Comparison of ENCODE assay signal across 18 cellular contexts in genomic region chr10:119619215-119619614, GRCh38. TPM values are rescaled to one million over a fixed set of nuclear protein-coding genes. Genes with fewer than 3 reads are reported as not detected.
DNase-seq lines count a peak whose midpoint lies in the region; ATAC-seq, FAIRE-seq and TF ChIP-seq lines count a peak whose summit lies in the region.
"Had no signal": no experiment of that assay in that cellular context is flagged by ENCODE, and none has a peak within 500 bp of the region (broad histone marks: within the 10 kb centered on the region; RNA-seq: fewer than 3 reads in every experiment).

No MANE protein-coding gene starts in this region.

- TF ChIP-seq CTCF in left ventricle myocardium inferior (IDR thresholded peaks at IDR 0.05; ENCODE audit: borderline replicate concordance) (no peak), keratinocyte (optimal IDR thresholded peaks at IDR 0.05 in 1 of 3, IDR thresholded peaks at IDR 0.05 in 1 of 3, conservative IDR thresholded peaks at IDR 0.05 in 1 of 3; ENCODE audit: extremely low read depth in 1 of 3, insufficient read depth in 2 of 3, low read length in 3 of 3) (no peak), GM13976 (IDR thresholded peaks at IDR 0.05; ENCODE audit: borderline replicate concordance, control extremely low read depth, extremely low read depth, insufficient read depth, missing control alignments) (no peak)

- H3K27me3 ChIP-seq in left ventricle myocardium inferior (ENCODE audit: low read depth): no peaks in the 10 kb centered on the region
- no peaks in the 10 kb centered on the region for H3K27me3 ChIP-seq in keratinocyte (ENCODE audit: control insufficient read depth, extremely low read depth, insufficient read depth, low read length)

- FAIRE-seq in keratinocyte (lab: Jason Lieb, UNC): no peak
- FAIRE-seq: G401.6, GM12892, RCC 7860 had no signal

- H3K27ac ChIP-seq in left ventricle myocardium inferior (replicated peaks): peak overlapping the region; percentile 48
- H3K27ac ChIP-seq in keratinocyte (ENCODE audit: control insufficient read depth, insufficient read depth, low read length): no peak overlapping the region
- H3K27ac ChIP-seq: HL-60 had no signal

- H3K36me3 ChIP-seq in left ventricle myocardium inferior (no peaks in the 10 kb centered on the region), keratinocyte (ENCODE audit: control insufficient read depth in 2 of 2, extremely low read depth in 1 of 2, insufficient read depth in 2 of 2, low read length in 2 of 2) (no peaks in the 10 kb centered on the region)

- H3K4me1 ChIP-seq in left ventricle myocardium inferior (peaks cover 30% of the 10 kb centered on the region), keratinocyte (ENCODE audit: control insufficient read depth, extremely low read depth, insufficient read depth, low read length) (peaks cover 15% of the 10 kb centered on the region)

- H3K9me3 ChIP-seq in left ventricle myocardium inferior (replicated peaks) (no peaks in the 10 kb centered on the region), keratinocyte (ENCODE audit: control insufficient read depth, low read depth, low read length) (no peaks in the 10 kb centered on the region)
- H3K9me3 ChIP-seq: Caco-2 had no signal

- ATAC-seq in Right ventricle myocardium superior (ENCODE audit: poor library complexity): no peak
- ATAC-seq: GM23338 had no signal

- H3K4me3 ChIP-seq in left ventricle myocardium inferior: no peak overlapping the region
- H3K4me3 ChIP-seq in keratinocyte (ENCODE audit: control insufficient read depth in 2 of 3, extremely low read depth in 1 of 3, insufficient read depth in 2 of 3, low read depth in 1 of 3, low read length in 3 of 3): no peak overlapping the region
- H3K4me3 ChIP-seq: GM23338 had no signal

- no peak overlapping the region for H2AFZ ChIP-seq in keratinocyte (ENCODE audit: control insufficient read depth, low read length)

- intact Hi-C loops in left ventricle myocardium inferior (cut with micrococcal nuclease): no loop called here
- intact Hi-C loops in Right ventricle myocardium superior (cut with DNase I): no loop called here

- no peaks in the 10 kb centered on the region for H4K20me1 ChIP-seq in keratinocyte (ENCODE audit: control insufficient read depth, extremely low read depth, insufficient read depth, low read length)

- no peak overlapping the region for H3K9ac ChIP-seq in keratinocyte (ENCODE audit: control insufficient read depth, extremely low read depth, insufficient read depth, low read length)

- dilution Hi-C loops in keratinocyte (cut with MboI; ENCODE audit: extremely low pct_ligation_motif_present, low sequenced_read_pairs): no loop called here

- no peaks in the 10 kb centered on the region for H3K79me2 ChIP-seq in keratinocyte (ENCODE audit: control insufficient read depth, insufficient read depth, low read length)

- DNase-seq in left ventricle myocardium inferior (no peak), Right ventricle myocardium superior (no peak), cerebellar cortex (ENCODE audit: low spot score) (peak; percentile 90), keratinocyte (ENCODE audit: low read depth, low spot score) (no peak), NCI-H1436 (lab: John Stamatoyannopoulos, UW) (no peak), GM13976 (ENCODE audit: low spot score) (no peak), SKM-1 treated with dmso at 0.1 percent for 144 hours (lab: John Stamatoyannopoulos, UW; ENCODE audit: unreplicated experiment) (no peak)
- DNase-seq: Caco-2, KBM-7, NCI-H1092, NCI-H187, NCI-H748 treated with DMSO at 0.1 percent for 48 hours, SHP77 treated with DMSO at 0.1 percent for 48 hours had no signal

- in situ Hi-C loops in GM13976 (cut with MboI; ENCODE audit: low sequenced_read_pairs, unreplicated experiment): no loop called here

- H3K4me2 ChIP-seq in keratinocyte (ENCODE audit: control insufficient read depth, extremely low read depth, insufficient read depth, low read depth, low read length): peak overlapping the region; percentile 55
- H3K4me2 ChIP-seq: GM23338 had no signal

- no peaks in the 10 kb centered on the region for H3K9me1 ChIP-seq in keratinocyte (ENCODE audit: control insufficient read depth, extremely low read depth, insufficient read depth, low read length)

RNA-seq across cellular contexts. Expression of gene TIAL1, which starts 22.5 kb away (rescaled TPM):
- total RNA-seq in left ventricle myocardium inferior (73.9 TPM), Right ventricle myocardium superior (75.1 TPM)
- polyA plus RNA-seq in keratinocyte: 66.9 to 117 TPM (median 98.1 TPM) in 3 replicates
- 181 TPM for polyA plus RNA-seq in keratinocyte (2011; ENCODE audit: low read depth)
- 42.0 and 70.2 TPM in 2 replicates for polyA plus RNA-seq in keratinocyte (2011; cell fraction: cytosol; rRNA removed)
- polyA plus RNA-seq in keratinocyte (2011; cell fraction: nucleus; rRNA removed): 193 and 255 TPM in 2 replicates
- 70.7 and 108 TPM in 2 replicates for polyA plus RNA-seq in keratinocyte (2012; ENCODE audit: low replicate concordance)
- 23.8 to 78.1 TPM (median 32.4 TPM) in 3 replicates for polyA minus RNA-seq in keratinocyte
- polyA minus RNA-seq in keratinocyte (2011; cell fraction: cytosol; rRNA and poly(A)+ RNA removed): 24.4 TPM
- polyA minus RNA-seq in keratinocyte (2011; cell fraction: nucleus; rRNA and poly(A)+ RNA removed): 35.2 and 69.0 TPM in 2 replicates

RNA-seq across cellular contexts. Expression of gene BAG3, which starts 32.0 kb away (rescaled TPM):
- total RNA-seq in left ventricle myocardium inferior (164 TPM), Right ventricle myocardium superior (153 TPM)
- 15.2 to 84.7 TPM (median 26.2 TPM) in 3 replicates for polyA plus RNA-seq in keratinocyte
- 419 TPM for polyA plus RNA-seq in keratinocyte (2011; ENCODE audit: low read depth)
- polyA plus RNA-seq in keratinocyte (2011; cell fraction: cytosol; rRNA removed): 51.0 and 71.3 TPM in 2 replicates
- 98.1 and 123 TPM in 2 replicates for polyA plus RNA-seq in keratinocyte (2011; cell fraction: nucleus; rRNA removed)
- 152 and 176 TPM in 2 replicates for polyA plus RNA-seq in keratinocyte (2012; ENCODE audit: low replicate concordance)
- polyA minus RNA-seq in keratinocyte: 14.0 to 96.2 TPM (median 28.4 TPM) in 3 replicates
- polyA minus RNA-seq in keratinocyte (2011; cell fraction: cytosol; rRNA and poly(A)+ RNA removed): 65.0 TPM
- polyA minus RNA-seq in keratinocyte (2011; cell fraction: nucleus; rRNA and poly(A)+ RNA removed): 43.2 and 64.7 TPM in 2 replicates
